Comparison of ENCODE assay signal across 8 cellular contexts in genomic region chr3:156150434-156151066, GRCh38. TPM values are rescaled to one million over a fixed set of nuclear protein-coding genes. Genes with fewer than 3 reads are reported as not detected.
DNase-seq lines count a peak whose midpoint lies in the region; ATAC-seq and TF ChIP-seq lines count a peak whose summit lies in the region.

No MANE protein-coding gene starts in this region.

- 23% methylated on average over 8 of the region's 8 CpGs for WGBS in prostate gland

- no peak overlapping the region for H3K4me3 ChIP-seq in prostate gland

- H3K27ac Mint-ChIP-seq in activated naive CD4-positive, alpha-beta T cell treated with anti-CD3 and anti-CD28 coated beads, Interleukin-2, amount 50 U/mL, for 72 hours = no peak overlapping the region

- DNase-seq in AG09319 (ENCODE audit: extremely low read depth, low read depth) = peak; percentile 40
- DNase-seq in NCI-H774 (lab: John Stamatoyannopoulos, UW) = peak; percentile 68
- peak in 1 of 2 donors; percentile 18 for DNase-seq in activated naive CD4-positive, alpha-beta T cell treated with anti-CD3 and anti-CD28 coated beads, Interleukin-2, amount 50 U/mL, for 72 hours (ENCODE audit: low spot score in 2 of 2)
- peak in 36 of 42 donors; percentile 8 to 88 (median 63) for DNase-seq in head of caudate nucleus
- peak; percentile 48 for DNase-seq in prostate gland (ENCODE audit: low spot score)
- no peak for DNase-seq in MV-4-11 (lab: John Stamatoyannopoulos, UW)

- no peaks in the 10 kb centered on the region for H3K9me3 ChIP-seq in prostate gland

- peak; percentile 90 for TF ChIP-seq CTCF in AG09319 (IDR thresholded peaks at IDR 0.05; ENCODE audit: low read depth, low read length)
- TF ChIP-seq CTCF in GM12872 (IDR thresholded peaks at IDR 0.05; ENCODE audit: insufficient read depth, low read depth, low read length) = peak; percentile 82
- TF ChIP-seq CTCF in prostate gland (IDR thresholded peaks at IDR 0.05) = peak; percentile 60 to 93 (median 87)

- no peaks in the 10 kb centered on the region for H3K36me3 Mint-ChIP-seq in activated naive CD4-positive, alpha-beta T cell treated with anti-CD3 and anti-CD28 coated beads, Interleukin-2, amount 50 U/mL, for 72 hours

- peak overlapping the region in 1 of 2 donors; percentile 60 for H3K27ac ChIP-seq in prostate gland

- no peaks in the 10 kb centered on the region for H3K4me1 ChIP-seq in prostate gland (replicated peaks)

- intact Hi-C loops in head of caudate nucleus (cut with DNase I) = loop anchor here (5.0 to 10.0 kb wide), 2 partner anchors 136 to 382 kb away; no protein-coding TSS in a partner anchor
- intact Hi-C loops in prostate gland (cut with DNase I) = loop anchor here (5.0 to 10.0 kb wide), 7 partner anchors 68 to 982 kb away; partner anchors contain the start of gene TIPARP

- TF ChIP-seq POLR2A in prostate gland (IDR thresholded peaks at IDR 0.05) = no peak

- peak; percentile 65 for ATAC-seq in HG03354 (IDR thresholded peaks at IDR 0.05; ENCODE audit: poor library complexity, severe bottlenecking, unreplicated experiment)
- peak; percentile 40 to 51 for ATAC-seq in activated naive CD4-positive, alpha-beta T cell treated with anti-CD3 and anti-CD28 coated beads, Interleukin-2, amount 50 U/mL, for 72 hours

- H3K9me3 Mint-ChIP-seq in activated naive CD4-positive, alpha-beta T cell treated with anti-CD3 and anti-CD28 coated beads, Interleukin-2, amount 50 U/mL, for 72 hours = no peaks in the 10 kb centered on the region

- no peaks in the 10 kb centered on the region for H3K36me3 ChIP-seq in prostate gland

- no peaks in the 10 kb centered on the region for H3K27me3 ChIP-seq in prostate gland (replicated peaks; ENCODE audit: insufficient read depth)

RNA-seq across cellular contexts. Expression of gene KCNAB1, which starts 30.2 kb away (rescaled TPM):
- total RNA-seq in activated naive CD4-positive, alpha-beta T cell treated with anti-CD3 and anti-CD28 coated beads, Interleukin-2, amount 50 U/mL, for 72 hours = not detected
- total RNA-seq in prostate gland = 1 to 10 TPM; 5.2 to 9.5 TPM

Comparison
In these comparisons a context has a peak if more than half of its experiments do, and no peak if none do; other contexts are left out.
1. RNA of gene KCNAB1, which starts 30.2 kb away (total RNA-seq): 5.2 to 9.5 TPM in prostate gland; not detected in activated naive CD4-positive, alpha-beta T cell treated with anti-CD3 and anti-CD28 coated beads, Interleukin-2, amount 50 U/mL, for 72 hours; every median in the first group is over 4 times any median in the second.
2. Peak in every context shown above with its lines, with median percentiles within 50 percentile points of each other: CTCF ChIP-seq.